Comparison of ENCODE assay signal across 11 cellular contexts in genomic region chr4:101259876-101260275, GRCh38.
A peak's percentile ranks its signal among the peaks of the same experiment; 100 is the strongest.
DNase-seq lines count a peak whose midpoint lies in the region; ATAC-seq, FAIRE-seq and TF ChIP-seq lines count a peak whose summit lies in the region.
"Had no signal": no experiment of that assay in that cellular context is flagged by ENCODE, and none has a peak within 500 bp of the region (broad histone marks: within the 10 kb centered on the region; RNA-seq: fewer than 3 reads in every experiment).

No MANE protein-coding gene starts in this region.

- no peaks in the 10 kb centered on the region for H3K9me3 ChIP-seq in esophagus squamous epithelium
- H3K9me3 ChIP-seq: BLaER1 had no signal

- H3K27ac Mint-ChIP-seq in natural killer cell treated with Interleukin-12 subunit alpha and Interleukin-12 subunit beta and Interleukin-15 and Interleukin-18, amount 100 ng/mL, for 72 hours: peak overlapping the region; percentile 25 to 42
- H3K27ac Mint-ChIP-seq in natural killer cell (peak overlapping the region in 1 of 2 donors; percentile 71), osteocyte (ENCODE audit: unreplicated experiment) (no peak overlapping the region)

- peak overlapping the region; percentile 65 for H3K4me3 Mint-ChIP-seq in natural killer cell treated with Interleukin-12 subunit alpha and Interleukin-12 subunit beta and Interleukin-15 and Interleukin-18, amount 100 ng/mL, for 72 hours
- H3K4me3 Mint-ChIP-seq in natural killer cell: no peak overlapping the region
- no peak overlapping the region for H3K4me3 Mint-ChIP-seq in osteocyte (ENCODE audit: unreplicated experiment)

- H3K36me3 Mint-ChIP-seq in natural killer cell treated with Interleukin-12 subunit alpha and Interleukin-12 subunit beta and Interleukin-15 and Interleukin-18, amount 100 ng/mL, for 72 hours: no peaks in the 10 kb centered on the region
- H3K36me3 Mint-ChIP-seq in natural killer cell (no peaks in the 10 kb centered on the region), osteocyte (ENCODE audit: unreplicated experiment) (no peaks in the 10 kb centered on the region)

- peak overlapping the region in 1 of 4 donors; percentile 0 for H3K4me3 ChIP-seq in esophagus squamous epithelium
- H3K4me3 ChIP-seq: BLaER1 had no signal

- no peaks in the 10 kb centered on the region for H3K27me3 ChIP-seq in esophagus squamous epithelium
- H3K27me3 ChIP-seq: BLaER1 had no signal

- peaks cover 0 to 36% (median 5%) of the 10 kb centered on the region in 3 donors for H3K4me1 ChIP-seq in esophagus squamous epithelium

- H3K9me3 Mint-ChIP-seq in natural killer cell treated with Interleukin-12 subunit alpha and Interleukin-12 subunit beta and Interleukin-15 and Interleukin-18, amount 100 ng/mL, for 72 hours: no peaks in the 10 kb centered on the region
- H3K9me3 Mint-ChIP-seq in natural killer cell (no peaks in the 10 kb centered on the region), osteocyte (ENCODE audit: unreplicated experiment) (no peaks in the 10 kb centered on the region)

- 35 to 41% methylated on average over 4 of the region's 4 CpGs for WGBS in esophagus squamous epithelium, 2 donors

- TF ChIP-seq CTCF in natural killer cell (IDR thresholded peaks at IDR 0.05) (no peak), esophagus squamous epithelium (IDR thresholded peaks at IDR 0.05) (no peak), osteocyte (IDR thresholded peaks at IDR 0.05) (no peak)

- no peaks in the 10 kb centered on the region for H3K36me3 ChIP-seq in esophagus squamous epithelium
- H3K36me3 ChIP-seq: BLaER1 had no signal

- DNase-seq in natural killer cell treated with Interleukin-12 subunit alpha and Interleukin-12 subunit beta and Interleukin-15 and Interleukin-18, amount 100 ng/mL, for 72 hours (ENCODE audit: low spot score): no peak
- DNase-seq in natural killer cell: no peak
- DNase-seq in esophagus squamous epithelium (lab: John Stamatoyannopoulos, UW): no peak
- DNase-seq in 8988T: no peak
- no peak for DNase-seq in H54 (ENCODE audit: insufficient read length, low spot score)
- DNase-seq in osteocyte (ENCODE audit: extremely low spot score, unreplicated experiment): no peak
- DNase-seq: cortex of kidney, NCI-H1417 had no signal

- no peak overlapping the region for H3K27ac ChIP-seq in esophagus squamous epithelium
- H3K27ac ChIP-seq: BLaER1 had no signal

- no peak for FAIRE-seq in H54 (lab: Jason Lieb, UNC)

- intact Hi-C loops in natural killer cell (cut with micrococcal nuclease) (no loop called here), esophagus squamous epithelium (cut with DNase I) (no loop called here)

- H3K27me3 Mint-ChIP-seq in natural killer cell treated with Interleukin-12 subunit alpha and Interleukin-12 subunit beta and Interleukin-15 and Interleukin-18, amount 100 ng/mL, for 72 hours: no peaks in the 10 kb centered on the region
- no peaks in the 10 kb centered on the region for H3K27me3 Mint-ChIP-seq in natural killer cell (ENCODE audit: low read depth in 2 of 2)
- no peaks in the 10 kb centered on the region for H3K27me3 Mint-ChIP-seq in osteocyte (ENCODE audit: unreplicated experiment)

- TF ChIP-seq POLR2A in esophagus squamous epithelium (IDR thresholded peaks at IDR 0.05) (no peak), H54 (IDR thresholded peaks at IDR 0.05; ENCODE audit: low read depth, low read length) (no peak)

- H3K4me1 Mint-ChIP-seq in natural killer cell treated with Interleukin-12 subunit alpha and Interleukin-12 subunit beta and Interleukin-15 and Interleukin-18, amount 100 ng/mL, for 72 hours (ENCODE audit: low read depth in 2 of 2): peaks cover 41 to 63% of the 10 kb centered on the region in 2 donors
- peaks cover 72 to 81% of the 10 kb centered on the region in 2 donors for H3K4me1 Mint-ChIP-seq in natural killer cell
- H3K4me1 Mint-ChIP-seq in osteocyte (ENCODE audit: unreplicated experiment): peaks cover 21% of the 10 kb centered on the region

- ATAC-seq in natural killer cell treated with Interleukin-12 subunit alpha and Interleukin-12 subunit beta and Interleukin-15 and Interleukin-18, amount 100 ng/mL, for 72 hours: peak in 1 of 2 donors; percentile 73
- ATAC-seq in natural killer cell (no peak), HG02642 (IDR thresholded peaks at IDR 0.05; ENCODE audit: poor library complexity, unreplicated experiment) (peak; percentile 89), HG03565 (IDR thresholded peaks at IDR 0.05; ENCODE audit: unreplicated experiment) (peak; percentile 94)

Comparison
In these comparisons a context has a peak if more than half of its experiments do, and no peak if none do; other contexts are left out.
1. ATAC-seq: peak in HG02642 (single experiment) and HG03565 (single experiment); none in natural killer cell (0 of 3).